In the genomic region with DNA sequence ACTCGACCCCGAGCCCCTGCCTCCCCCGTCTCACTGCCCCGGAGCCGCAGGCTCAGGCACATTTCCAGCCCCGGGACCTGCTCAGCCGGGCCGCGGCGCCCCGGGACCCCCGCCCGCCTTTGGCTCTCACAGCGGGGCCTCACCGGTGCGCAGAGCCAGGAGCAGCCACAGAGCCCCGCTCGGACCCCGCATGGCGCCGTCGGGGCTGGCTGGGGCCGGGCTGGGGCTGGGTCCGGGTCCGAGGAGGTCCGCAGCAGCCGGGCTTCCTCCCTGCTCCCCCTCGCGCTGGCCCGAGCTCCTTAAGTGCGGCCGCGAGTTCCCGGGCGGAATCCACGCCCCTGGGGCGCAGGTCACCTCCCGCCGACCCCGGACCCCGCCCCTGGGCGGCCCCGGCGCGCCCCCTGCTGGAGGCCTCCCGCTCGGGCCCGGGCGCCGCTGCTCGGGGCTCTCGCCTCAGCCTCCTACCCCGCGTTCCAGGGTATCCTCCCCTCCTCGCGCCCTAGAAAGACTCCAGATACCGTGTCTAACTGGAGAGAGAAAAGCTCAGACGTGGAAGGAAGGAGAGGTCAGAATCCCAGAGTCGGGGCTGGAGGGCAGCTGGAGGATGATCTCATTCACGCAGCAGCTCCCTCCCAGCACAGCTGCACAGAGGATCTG, we compare ENCODE assay signal across 8 cellular contexts. TPM values are rescaled to one million over a fixed set of nuclear protein-coding genes. Genes with fewer than 3 reads are reported as not detected.
DNase-seq lines count a peak whose midpoint lies in the region; ATAC-seq lines count a peak whose summit lies in the region.

A gene (minus strand): TSS at position 307 of the 657 bp plus-strand sequence. CDS start 115 bp downstream, at position 192.

- H2AK5ac ChIP-seq in mesenchymal stem cell (ENCODE audit: low read length, severe bottlenecking): no peak within 1 kb of the TSS

- H3K23ac ChIP-seq in mesenchymal stem cell (ENCODE audit: low read length in 2 of 2): peak within 1 kb of the TSS; percentile 25 to 73

- H2BK120ac ChIP-seq in mesenchymal stem cell (ENCODE audit: low read depth, low read length): peak within 1 kb of the TSS; percentile 50

- ATAC-seq in HG02763 (IDR thresholded peaks at IDR 0.05; ENCODE audit: unreplicated experiment): peak; percentile 81

- H3K27me3 ChIP-seq in duodenal mucosa (ENCODE audit: control insufficient read depth in 1 of 2, insufficient read depth in 2 of 2, low read length in 2 of 2) (no peaks in the 10 kb centered on the region), mesenchymal stem cell (ENCODE audit: control insufficient read depth in 1 of 2, insufficient read depth in 1 of 2, low read length in 2 of 2) (peaks cover 3 to 34% of the 10 kb centered on the region in 2 experiments)

- H3K9ac ChIP-seq in duodenal mucosa (ENCODE audit: low read depth in 1 of 2, low read length in 2 of 2) (no peak within 1 kb of the TSS), mesenchymal stem cell (ENCODE audit: low read length) (peak within 1 kb of the TSS; percentile 75)

- peak; percentile 35 for DNase-seq in NCI-H2029 (lab: John Stamatoyannopoulos, UW)
- DNase-seq in NCI-H2029 treated with DMSO at 0.1 percent for 48 hours (lab: John Stamatoyannopoulos, UW): no peak
- peak; percentile 28 for DNase-seq in NCI-H1694 (lab: John Stamatoyannopoulos, UW)
- peak; percentile 64 to 68 for DNase-seq in activated CD4-positive, alpha-beta T cell treated with anti-CD3 and anti-CD28 coated beads for 4 hours
- peak; percentile 70 for DNase-seq in mesenchymal stem cell
- peak; percentile 65 to 68 for DNase-seq in stimulated activated CD8-positive, alpha-beta memory T cell treated with anti-CD3 and anti-CD28 coated beads, Interleukin-2, amount 100 ng/mL, for 48 hours (ENCODE audit: low read depth in 2 of 2)

- peak within 1 kb of the TSS in 1 of 2 experiments; percentile 24 for H3K4ac ChIP-seq in mesenchymal stem cell (ENCODE audit: low read depth in 1 of 2, low read length in 2 of 2)

- WGBS in mesenchymal stem cell: 3% methylated on average over 20 of the region's 60 CpGs

- H4K91ac ChIP-seq in mesenchymal stem cell (ENCODE audit: low read length): peak within 1 kb of the TSS; percentile 60

- no peaks in the 10 kb centered on the region for H3K79me1 ChIP-seq in mesenchymal stem cell (replicated peaks; ENCODE audit: low read length, poor library complexity, severe bottlenecking)

- H4K8ac ChIP-seq in mesenchymal stem cell (ENCODE audit: low read length): peak within 1 kb of the TSS; percentile 80

- H3K18ac ChIP-seq in mesenchymal stem cell (ENCODE audit: low read depth in 1 of 2, low read length in 2 of 2): peak within 1 kb of the TSS; percentile 54 to 70

- H3K4me2 ChIP-seq in mesenchymal stem cell (ENCODE audit: low read length, poor library complexity, severe bottlenecking): peak within 1 kb of the TSS; percentile 69

- H3K9me3 ChIP-seq in duodenal mucosa (ENCODE audit: control insufficient read depth in 1 of 2, low read length in 2 of 2) (no peaks in the 10 kb centered on the region), mesenchymal stem cell (ENCODE audit: control insufficient read depth, low read length) (no peaks in the 10 kb centered on the region)

- H2BK5ac ChIP-seq in mesenchymal stem cell (ENCODE audit: low read depth, low read length, poor library complexity, severe bottlenecking): no peak within 1 kb of the TSS

- peak within 1 kb of the TSS; percentile 30 for H2AFZ ChIP-seq in mesenchymal stem cell (ENCODE audit: low read depth, low read length)

- peaks cover 14 to 17% of the 10 kb centered on the region in 2 donors for H3K4me1 ChIP-seq in duodenal mucosa (ENCODE audit: control insufficient read depth in 1 of 2, insufficient read depth in 2 of 2, low read length in 2 of 2)
- H3K4me1 ChIP-seq in mesenchymal stem cell (ENCODE audit: control insufficient read depth, insufficient read depth, low read depth, low read length): peaks cover 26% of the 10 kb centered on the region

- no peak within 1 kb of the TSS for H3K14ac ChIP-seq in mesenchymal stem cell (ENCODE audit: low read length in 2 of 2)

- H3K4me3 ChIP-seq in duodenal mucosa (ENCODE audit: low read depth in 1 of 2, low read length in 2 of 2): peak within 1 kb of the TSS; percentile 55 to 62
- peak within 1 kb of the TSS; percentile 41 to 76 for H3K4me3 ChIP-seq in mesenchymal stem cell (ENCODE audit: insufficient read depth in 1 of 2, low read depth in 1 of 2, low read length in 2 of 2)

- H3K27ac ChIP-seq in duodenal mucosa (ENCODE audit: low read depth, low read length): no peak within 1 kb of the TSS
- no peak within 1 kb of the TSS for H3K27ac ChIP-seq in mesenchymal stem cell (ENCODE audit: low read length, poor library complexity, severe bottlenecking)

- H2BK15ac ChIP-seq in mesenchymal stem cell (ENCODE audit: low read depth, poor library complexity, severe bottlenecking): peak within 1 kb of the TSS; percentile 38

- peak within 1 kb of the TSS; percentile 59 to 87 for H2BK12ac ChIP-seq in mesenchymal stem cell (ENCODE audit: low read length in 2 of 2)

- no peaks in the 10 kb centered on the region for H3K36me3 ChIP-seq in duodenal mucosa (ENCODE audit: control insufficient read depth in 1 of 2, insufficient read depth in 2 of 2, low read length in 2 of 2)
- peaks cover 0 to 12% of the 10 kb centered on the region in 2 experiments for H3K36me3 ChIP-seq in mesenchymal stem cell (ENCODE audit: control insufficient read depth in 1 of 2, insufficient read depth in 2 of 2, low read depth in 1 of 2, low read length in 2 of 2)

RNA-seq across cellular contexts. Expression of the gene that starts here (rescaled TPM):
- 2.9 TPM for polyA plus RNA-seq in mesenchymal stem cell (2013, experiment 1 of 2)
- 3.2 TPM for polyA plus RNA-seq in mesenchymal stem cell (2013, experiment 2 of 2)
